In genomic region chr12:47707905-47708543, GRCh38 we compare ENCODE assay signal across 16 cellular contexts. TPM values are rescaled to one million over a fixed set of nuclear protein-coding genes. Genes with fewer than 3 reads are reported as not detected.
A peak's percentile ranks its signal among the peaks of the same experiment; 100 is the strongest.
DNase-seq lines count a peak whose midpoint lies in the region; ATAC-seq and TF ChIP-seq lines count a peak whose summit lies in the region.
"Had no signal": no experiment of that assay in that cellular context is flagged by ENCODE, and none has a peak within 500 bp of the region (broad histone marks: within the 10 kb centered on the region; RNA-seq: fewer than 3 reads in every experiment).

No MANE protein-coding gene starts in this region.

- no peak for TF ChIP-seq CTCF in HL-60 (IDR thresholded peaks at IDR 0.05; ENCODE audit: insufficient read depth, low read length)
- TF ChIP-seq CTCF in neural crest cell (conservative IDR thresholded peaks at IDR 0.05), result no peak

- POLR2A ChIA-PET in activated CD4-positive, alpha-beta T cell treated with anti-CD3 and anti-CD28 coated beads, Interleukin-2, amount 10 ng/mL, durations not matched to agents 7 days and 5 days (lab: Charles Lee), result no interaction called here
- POLR2A ChIA-PET in activated CD4-positive, alpha-beta memory T cell treated with anti-CD3 and anti-CD28 coated beads, Interleukin-2, amount 10 ng/mL, durations not matched to agents 7 days and 5 days (lab: Charles Lee), result interaction anchor here (1.0 to 3.1 kb wide), 6 partner anchors 36 to 490 kb away, joined by 3 to 19 read pairs (median 5); partner anchors contain the start of gene VDR

- TF ChIP-seq POLR2A in GM18505 (IDR thresholded peaks at IDR 0.05; ENCODE audit: borderline replicate concordance, extremely low read depth, insufficient read depth, insufficient read length), result no peak

- peaks cover 14% of the 10 kb centered on the region for H3K36me3 Mint-ChIP-seq in activated CD4-positive, alpha-beta T cell treated with anti-CD3 and anti-CD28 coated beads, Interleukin-2, amount 10 ng/mL, durations not matched to agents 7 days and 5 days (ENCODE audit: low read depth)
- H3K36me3 Mint-ChIP-seq in activated CD4-positive, alpha-beta memory T cell treated with anti-CD3 and anti-CD28 coated beads, Interleukin-2, amount 10 ng/mL, durations not matched to agents 7 days and 5 days (ENCODE audit: low read depth), result peaks cover 17% of the 10 kb centered on the region
- no peaks in the 10 kb centered on the region for H3K36me3 Mint-ChIP-seq in neural crest cell (ENCODE audit: low read depth)

- no peaks in the 10 kb centered on the region for H3K9me3 Mint-ChIP-seq in activated CD4-positive, alpha-beta T cell treated with anti-CD3 and anti-CD28 coated beads, Interleukin-2, amount 10 ng/mL, durations not matched to agents 7 days and 5 days
- H3K9me3 Mint-ChIP-seq in activated CD4-positive, alpha-beta memory T cell treated with anti-CD3 and anti-CD28 coated beads, Interleukin-2, amount 10 ng/mL, durations not matched to agents 7 days and 5 days, result no peaks in the 10 kb centered on the region
- H3K9me3 Mint-ChIP-seq in neural crest cell, result no peaks in the 10 kb centered on the region

- CTCF ChIA-PET in activated CD4-positive, alpha-beta T cell treated with anti-CD3 and anti-CD28 coated beads, Interleukin-2, amount 10 ng/mL, durations not matched to agents 7 days and 5 days (lab: Charles Lee), result interaction anchor here (0.5 to 2.7 kb wide), 8 partner anchors 7 to 255 kb away, joined by 3 to 8 read pairs (median 4); partner anchors contain the start of genes SLC48A1 and TMEM106C
- CTCF ChIA-PET in activated CD4-positive, alpha-beta memory T cell treated with anti-CD3 and anti-CD28 coated beads, Interleukin-2, amount 10 ng/mL, durations not matched to agents 7 days and 5 days (lab: Charles Lee), result interaction anchor here (1.1 to 4.1 kb wide), 7 partner anchors 7 to 132 kb away, joined by 3 to 22 read pairs (median 5); no protein-coding TSS in a partner anchor

- no peaks in the 10 kb centered on the region for H3K27me3 Mint-ChIP-seq in activated CD4-positive, alpha-beta T cell treated with anti-CD3 and anti-CD28 coated beads, Interleukin-2, amount 10 ng/mL, durations not matched to agents 7 days and 5 days
- H3K27me3 Mint-ChIP-seq in activated CD4-positive, alpha-beta memory T cell treated with anti-CD3 and anti-CD28 coated beads, Interleukin-2, amount 10 ng/mL, durations not matched to agents 7 days and 5 days, result no peaks in the 10 kb centered on the region
- no peaks in the 10 kb centered on the region for H3K27me3 Mint-ChIP-seq in neural crest cell (ENCODE audit: low read depth)

- peak; percentile 16 for DNase-seq in activated CD4-positive, alpha-beta T cell treated with anti-CD3 and anti-CD28 coated beads, Interleukin-2, amount 10 ng/mL, durations not matched to agents 7 days and 5 days
- no peak for DNase-seq in activated CD4-positive, alpha-beta T cell treated with anti-CD3 and anti-CD28 coated beads for 48 hours
- DNase-seq in HL-60 (ENCODE audit: low read depth in 1 of 2, low spot score in 1 of 2) (no peak), neural crest cell (ENCODE audit: low read depth, low spot score) (no peak), DMS 273 (lab: John Stamatoyannopoulos, UW; ENCODE audit: unreplicated experiment) (no peak)
- no peak for DNase-seq in activated CD4-positive, alpha-beta memory T cell treated with anti-CD3 and anti-CD28 coated beads, Interleukin-2, amount 10 ng/mL, durations not matched to agents 7 days and 5 days
- DNase-seq: body of pancreas; GDM1; GOT3; psoas muscle; stimulated activated CD4-positive, alpha-beta T cell treated with anti-CD3 and anti-CD28 coated beads, Interleukin-4, amount 100 ng/mL, for 24 hours; testis had no signal

- H3K4me1 Mint-ChIP-seq in activated CD4-positive, alpha-beta T cell treated with anti-CD3 and anti-CD28 coated beads, Interleukin-2, amount 10 ng/mL, durations not matched to agents 7 days and 5 days, result peaks cover 42% of the 10 kb centered on the region
- H3K4me1 Mint-ChIP-seq in activated CD4-positive, alpha-beta memory T cell treated with anti-CD3 and anti-CD28 coated beads, Interleukin-2, amount 10 ng/mL, durations not matched to agents 7 days and 5 days, result peaks cover 53% of the 10 kb centered on the region
- H3K4me1 Mint-ChIP-seq in neural crest cell, result peaks cover 27% of the 10 kb centered on the region

- H3K4me3 Mint-ChIP-seq in activated CD4-positive, alpha-beta T cell treated with anti-CD3 and anti-CD28 coated beads, Interleukin-2, amount 10 ng/mL, durations not matched to agents 7 days and 5 days, result peak overlapping the region; percentile 66
- peak overlapping the region; percentile 62 for H3K4me3 Mint-ChIP-seq in activated CD4-positive, alpha-beta memory T cell treated with anti-CD3 and anti-CD28 coated beads, Interleukin-2, amount 10 ng/mL, durations not matched to agents 7 days and 5 days
- H3K4me3 Mint-ChIP-seq in neural crest cell, result peak overlapping the region; percentile 6

- H3K27me3 ChIP-seq in HL-60 (ENCODE audit: insufficient read depth, poor library complexity, severe bottlenecking), result no peaks in the 10 kb centered on the region
- H3K27me3 ChIP-seq: body of pancreas, SJSA1, testis had no signal

- ATAC-seq in HG03280 (IDR thresholded peaks at IDR 0.05; ENCODE audit: unreplicated experiment), result no peak
- no peak for ATAC-seq in GM18505 (IDR thresholded peaks at IDR 0.05; ENCODE audit: unreplicated experiment)
- ATAC-seq: body of pancreas, psoas muscle had no signal

- H3K27ac Mint-ChIP-seq in activated CD4-positive, alpha-beta T cell treated with anti-CD3 and anti-CD28 coated beads, Interleukin-2, amount 10 ng/mL, durations not matched to agents 7 days and 5 days, result peak overlapping the region; percentile 88
- H3K27ac Mint-ChIP-seq in activated CD4-positive, alpha-beta memory T cell treated with anti-CD3 and anti-CD28 coated beads, Interleukin-2, amount 10 ng/mL, durations not matched to agents 7 days and 5 days, result peak overlapping the region; percentile 69
- H3K27ac Mint-ChIP-seq in neural crest cell (ENCODE audit: unreplicated experiment), result no peak overlapping the region

- peak overlapping the region; percentile 8 for H3K4me3 ChIP-seq in HL-60 (replicated peaks; ENCODE audit: insufficient read depth, low read length)
- H3K4me3 ChIP-seq: body of pancreas, SJSA1, testis had no signal

- H3K27ac ChIP-seq in HL-60 (replicated peaks), result peak overlapping the region; percentile 90
- H3K27ac ChIP-seq: body of pancreas, psoas muscle, SJSA1, testis had no signal

RNA-seq across cellular contexts. Expression of gene RPAP3, which starts 2.2 kb away (rescaled TPM):
- 10 to 100 TPM; 40.3 to 42.9 TPM for total RNA-seq in activated CD4-positive, alpha-beta T cell treated with anti-CD3 and anti-CD28 coated beads, Interleukin-2, amount 10 ng/mL, durations not matched to agents 7 days and 5 days
- 10 to 100 TPM; 38.4 to 40.7 TPM for total RNA-seq in activated CD4-positive, alpha-beta memory T cell treated with anti-CD3 and anti-CD28 coated beads, Interleukin-2, amount 10 ng/mL, durations not matched to agents 7 days and 5 days
- total RNA-seq in neural crest cell, result 45.2 and 49.4 TPM in 2 replicates

RNA-seq across cellular contexts. Expression of gene ENDOU, which starts 17.3 kb away (rescaled TPM):
- not detected for total RNA-seq in activated CD4-positive, alpha-beta T cell treated with anti-CD3 and anti-CD28 coated beads, Interleukin-2, amount 10 ng/mL, durations not matched to agents 7 days and 5 days
- not detected for total RNA-seq in activated CD4-positive, alpha-beta memory T cell treated with anti-CD3 and anti-CD28 coated beads, Interleukin-2, amount 10 ng/mL, durations not matched to agents 7 days and 5 days
- total RNA-seq in neural crest cell, result not detected in 2 replicates
- total RNA-seq: body of pancreas, lung microvascular endothelial cell, SJSA1 had no signal

RNA-seq across cellular contexts. Expression of gene RAPGEF3, which starts 50.7 kb away (rescaled TPM):
- total RNA-seq in activated CD4-positive, alpha-beta T cell treated with anti-CD3 and anti-CD28 coated beads, Interleukin-2, amount 10 ng/mL, durations not matched to agents 7 days and 5 days, result under 1 TPM in 1 of 2 experiments, not detected in 1; 0.15 TPM
- total RNA-seq in activated CD4-positive, alpha-beta memory T cell treated with anti-CD3 and anti-CD28 coated beads, Interleukin-2, amount 10 ng/mL, durations not matched to agents 7 days and 5 days, result 1 to 10 TPM; 1.4 to 1.6 TPM
- total RNA-seq in neural crest cell, result 0.89 and 1.4 TPM in 2 replicates

Comparison
In these comparisons a context has a peak if more than half of its experiments do, and no peak if none do; other contexts are left out.
1. H3K4me3 Mint-ChIP-seq: peak in every context shown above with its lines; median percentile 66 in activated CD4-positive, alpha-beta T cell treated with anti-CD3 and anti-CD28 coated beads, Interleukin-2, amount 10 ng/mL, durations not matched to agents 7 days and 5 days; 62 in activated CD4-positive, alpha-beta memory T cell treated with anti-CD3 and anti-CD28 coated beads, Interleukin-2, amount 10 ng/mL, durations not matched to agents 7 days and 5 days; 6 in neural crest cell.